In genomic region chr10:72794260-72794659, GRCh38 we compare ENCODE assay signal across 2 cellular contexts.
TF ChIP-seq lines count a peak whose summit lies in the region.

No MANE protein-coding gene starts in this region.

TF ChIP-seq in A549, 52 proteins besides CTCF, POLR2A, EP300 and RAD21:
- TF ChIP-seq EHF (CRISPR knock-in tag; IDR thresholded peaks at IDR 0.05) (no peak), RCOR1 (IDR thresholded peaks at IDR 0.05; ENCODE audit: low read depth, low read length) (no peak), RNF2 (IDR thresholded peaks at IDR 0.05; ENCODE audit: borderline replicate concordance, low read depth) (no peak), CBX2 (IDR thresholded peaks at IDR 0.05; ENCODE audit: borderline replicate concordance, low read depth) (no peak), NFE2L2 (conservative IDR thresholded peaks at IDR 0.05; ENCODE audit: low read length) (peak; percentile 91), HDAC2 (IDR thresholded peaks at IDR 0.05) (no peak), CEBPB (IDR thresholded peaks at IDR 0.05) (no peak), ATOH8 (CRISPR knock-in tag; IDR thresholded peaks at IDR 0.05; ENCODE audit: low read depth) (no peak), CHD2 (IDR thresholded peaks at IDR 0.05; ENCODE audit: low read length, partially characterized antibody) (no peak), ZFP36 (IDR thresholded peaks at IDR 0.05; ENCODE audit: borderline replicate concordance, partially characterized antibody) (no peak), ZSCAN20 (CRISPR knock-in tag; IDR thresholded peaks at IDR 0.05) (no peak), MAFK (IDR thresholded peaks at IDR 0.05; ENCODE audit: partially characterized antibody) (peak; percentile 95), SMC3 (IDR thresholded peaks at IDR 0.05) (no peak), FOSB (CRISPR knock-in tag; IDR thresholded peaks at IDR 0.05) (no peak), HES2 (IDR thresholded peaks at IDR 0.05) (no peak), FOSL2 (IDR thresholded peaks at IDR 0.05) (no peak), FOSL2 (CRISPR knock-in tag; IDR thresholded peaks at IDR 0.05) (peak; percentile 17; the same call in 1 of the 2 replicates)
- TF ChIP-seq, protein P1, sequence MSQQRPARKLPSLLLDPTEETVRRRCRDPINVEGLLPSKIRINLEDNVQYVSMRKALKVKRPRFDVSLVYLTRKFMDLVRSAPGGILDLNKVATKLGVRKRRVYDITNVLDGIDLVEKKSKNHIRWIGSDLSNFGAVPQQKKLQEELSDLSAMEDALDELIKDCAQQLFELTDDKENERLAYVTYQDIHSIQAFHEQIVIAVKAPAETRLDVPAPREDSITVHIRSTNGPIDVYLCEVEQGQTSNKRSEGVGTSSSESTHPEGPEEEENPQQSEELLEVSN (IDR thresholded peaks at IDR 0.05; ENCODE audit: borderline replicate concordance, low read depth) = no peak
- TF ChIP-seq, protein P2, sequence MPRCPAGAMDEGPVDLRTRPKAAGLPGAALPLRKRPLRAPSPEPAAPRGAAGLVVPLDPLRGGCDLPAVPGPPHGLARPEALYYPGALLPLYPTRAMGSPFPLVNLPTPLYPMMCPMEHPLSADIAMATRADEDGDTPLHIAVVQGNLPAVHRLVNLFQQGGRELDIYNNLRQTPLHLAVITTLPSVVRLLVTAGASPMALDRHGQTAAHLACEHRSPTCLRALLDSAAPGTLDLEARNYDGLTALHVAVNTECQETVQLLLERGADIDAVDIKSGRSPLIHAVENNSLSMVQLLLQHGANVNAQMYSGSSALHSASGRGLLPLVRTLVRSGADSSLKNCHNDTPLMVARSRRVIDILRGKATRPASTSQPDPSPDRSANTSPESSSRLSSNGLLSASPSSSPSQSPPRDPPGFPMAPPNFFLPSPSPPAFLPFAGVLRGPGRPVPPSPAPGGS (IDR thresholded peaks at IDR 0.05) = no peak
- TF ChIP-seq, protein P3, sequence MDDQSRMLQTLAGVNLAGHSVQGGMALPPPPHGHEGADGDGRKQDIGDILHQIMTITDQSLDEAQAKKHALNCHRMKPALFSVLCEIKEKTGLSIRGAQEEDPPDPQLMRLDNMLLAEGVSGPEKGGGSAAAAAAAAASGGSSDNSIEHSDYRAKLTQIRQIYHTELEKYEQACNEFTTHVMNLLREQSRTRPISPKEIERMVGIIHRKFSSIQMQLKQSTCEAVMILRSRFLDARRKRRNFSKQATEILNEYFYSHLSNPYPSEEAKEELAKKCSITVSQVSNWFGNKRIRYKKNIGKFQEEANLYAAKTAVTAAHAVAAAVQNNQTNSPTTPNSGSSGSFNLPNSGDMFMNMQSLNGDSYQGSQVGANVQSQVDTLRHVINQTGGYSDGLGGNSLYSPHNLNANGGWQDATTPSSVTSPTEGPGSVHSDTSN (IDR thresholded peaks at IDR 0.05) = no peak

TF ChIP-seq in WTC11, 78 proteins besides CTCF, POLR2A, EP300 and RAD21:
- TF ChIP-seq MAX (CRISPR knock-in tag; IDR thresholded peaks at IDR 0.05) = no peak
- no peak for TF ChIP-seq FOXP1 (CRISPR knock-in tag; IDR thresholded peaks at IDR 0.05; ENCODE audit: borderline replicate concordance)
- TF ChIP-seq STAT6 (CRISPR knock-in tag; conservative IDR thresholded peaks at IDR 0.05; ENCODE audit: low read depth) = no peak
- TF ChIP-seq NR3C1 (CRISPR knock-in tag; conservative IDR thresholded peaks at IDR 0.05; ENCODE audit: low read depth) = no peak
- no peak for TF ChIP-seq ZNF423 (CRISPR knock-in tag; IDR thresholded peaks at IDR 0.05)
- TF ChIP-seq SMAD3 (CRISPR knock-in tag; IDR thresholded peaks at IDR 0.05; ENCODE audit: borderline replicate concordance) = no peak
